Comparison of ENCODE assay signal across 8 cellular contexts in the genomic region with DNA sequence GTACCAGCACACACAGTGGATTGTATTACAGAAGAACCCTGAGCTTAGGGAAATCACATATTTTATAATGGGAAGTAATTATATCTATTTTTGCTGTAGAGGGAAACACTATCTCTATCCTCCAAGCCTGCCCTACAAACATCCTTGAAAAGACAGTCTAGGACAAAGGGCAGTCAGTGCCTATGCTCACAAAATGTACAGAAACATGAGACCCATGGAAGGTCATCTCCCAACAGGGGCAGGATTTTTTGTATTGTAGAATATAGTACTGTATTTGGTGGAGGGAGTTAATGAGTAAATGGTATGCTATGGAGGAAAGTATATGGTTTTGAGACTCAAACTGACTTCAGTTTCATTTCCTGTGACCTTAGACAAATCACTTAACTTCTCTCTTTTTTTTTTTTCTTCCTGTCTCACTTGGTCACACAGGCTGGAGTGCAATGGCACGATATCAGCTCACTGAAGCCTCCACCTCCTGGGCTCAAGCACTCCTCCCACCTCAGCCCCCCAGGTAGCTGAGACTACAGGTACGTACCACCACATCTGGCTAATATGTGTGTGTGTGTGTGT. TPM values are rescaled to one million over a fixed set of nuclear protein-coding genes. Genes with fewer than 3 reads are reported as not detected.
DNase-seq lines count a peak whose midpoint lies in the region; ATAC-seq and TF ChIP-seq lines count a peak whose summit lies in the region.

No MANE protein-coding gene starts in this region.

- POLR2A ChIA-PET in activated CD4-positive, alpha-beta memory T cell treated with anti-CD3 and anti-CD28 coated beads, Interleukin-2, amount 10 ng/mL, durations not matched to agents 7 days and 5 days (lab: Charles Lee) = no interaction called here

- H3K4me1 Mint-ChIP-seq in activated CD4-positive, alpha-beta memory T cell treated with anti-CD3 and anti-CD28 coated beads, Interleukin-2, amount 10 ng/mL, durations not matched to agents 7 days and 5 days = peaks cover 39% of the 10 kb centered on the region
- peaks cover 4% of the 10 kb centered on the region for H3K4me1 Mint-ChIP-seq in nephron progenitor cell

- ATAC-seq in GM18498 (IDR thresholded peaks at IDR 0.05; ENCODE audit: unreplicated experiment) (peak; percentile 85), GM21360 (IDR thresholded peaks at IDR 0.05; ENCODE audit: unreplicated experiment) (peak; percentile 80), HG03159 (IDR thresholded peaks at IDR 0.05; ENCODE audit: unreplicated experiment) (peak; percentile 90), right cardiac atrium (no peak)

- H3K4me3 ChIP-seq in right cardiac atrium (ENCODE audit: low read length) = no peak overlapping the region

- no peaks in the 10 kb centered on the region for H3K9me3 ChIP-seq in right cardiac atrium (ENCODE audit: control insufficient read depth, low read length)

- CTCF ChIA-PET in activated CD4-positive, alpha-beta memory T cell treated with anti-CD3 and anti-CD28 coated beads, Interleukin-2, amount 10 ng/mL, durations not matched to agents 7 days and 5 days (lab: Charles Lee) = interaction anchor here (0.8 to 1.3 kb wide), 2 partner anchors 21 to 71 kb away, joined by 3 to 4 read pairs; no protein-coding TSS in a partner anchor

- H3K4me3 Mint-ChIP-seq in activated CD4-positive, alpha-beta memory T cell treated with anti-CD3 and anti-CD28 coated beads, Interleukin-2, amount 10 ng/mL, durations not matched to agents 7 days and 5 days = no peak overlapping the region
- no peak overlapping the region for H3K4me3 Mint-ChIP-seq in nephron progenitor cell

- H3K4me1 ChIP-seq in right cardiac atrium (ENCODE audit: control insufficient read depth, insufficient read depth, low read length) = no peaks in the 10 kb centered on the region

- TF ChIP-seq CTCF in nephron progenitor cell (IDR thresholded peaks at IDR 0.05) = no peak

- intact Hi-C loops in right cardiac atrium (cut with DNase I) = no loop called here

- 70% methylated on average over 2 of the region's 2 CpGs for WGBS in right cardiac atrium

- peaks cover 4% of the 10 kb centered on the region for H3K36me3 Mint-ChIP-seq in activated CD4-positive, alpha-beta memory T cell treated with anti-CD3 and anti-CD28 coated beads, Interleukin-2, amount 10 ng/mL, durations not matched to agents 7 days and 5 days (ENCODE audit: low read depth)
- no peaks in the 10 kb centered on the region for H3K36me3 Mint-ChIP-seq in nephron progenitor cell (ENCODE audit: low read depth)

- H3K27ac ChIP-seq in right cardiac atrium (ENCODE audit: low read length) = no peak overlapping the region

- peak overlapping the region; percentile 65 for H3K27ac Mint-ChIP-seq in activated CD4-positive, alpha-beta memory T cell treated with anti-CD3 and anti-CD28 coated beads, Interleukin-2, amount 10 ng/mL, durations not matched to agents 7 days and 5 days
- no peak overlapping the region for H3K27ac Mint-ChIP-seq in nephron progenitor cell

- no peaks in the 10 kb centered on the region for H3K9me3 Mint-ChIP-seq in activated CD4-positive, alpha-beta memory T cell treated with anti-CD3 and anti-CD28 coated beads, Interleukin-2, amount 10 ng/mL, durations not matched to agents 7 days and 5 days
- no peaks in the 10 kb centered on the region for H3K9me3 Mint-ChIP-seq in nephron progenitor cell

- no peaks in the 10 kb centered on the region for H3K27me3 ChIP-seq in right cardiac atrium (ENCODE audit: control insufficient read depth, insufficient read depth)

- no peak for DNase-seq in activated CD4-positive, alpha-beta memory T cell treated with anti-CD3 and anti-CD28 coated beads, Interleukin-2, amount 10 ng/mL, durations not matched to agents 7 days and 5 days
- no peak for DNase-seq in NCI-H2029 (lab: John Stamatoyannopoulos, UW)
- no peak for DNase-seq in NCI-H2107 treated with DMSO at 0.1 percent for 48 hours (lab: John Stamatoyannopoulos, UW; ENCODE audit: unreplicated experiment)
- DNase-seq in nephron progenitor cell = no peak
- no peak for DNase-seq in right cardiac atrium

- H3K27me3 Mint-ChIP-seq in activated CD4-positive, alpha-beta memory T cell treated with anti-CD3 and anti-CD28 coated beads, Interleukin-2, amount 10 ng/mL, durations not matched to agents 7 days and 5 days = no peaks in the 10 kb centered on the region
- H3K27me3 Mint-ChIP-seq in nephron progenitor cell (ENCODE audit: low read depth, poor library complexity) = peaks cover 9% of the 10 kb centered on the region

RNA-seq across cellular contexts. Expression of gene RAB14, which starts 5.8 kb away (rescaled TPM):
- 10 to 100 TPM; 65.8 to 68.1 TPM for total RNA-seq in activated CD4-positive, alpha-beta memory T cell treated with anti-CD3 and anti-CD28 coated beads, Interleukin-2, amount 10 ng/mL, durations not matched to agents 7 days and 5 days
- 10 to 100 TPM; 45.3 to 57.3 (median 48.2) TPM for total RNA-seq in right cardiac atrium
- 22.9 TPM for polyA plus RNA-seq in right cardiac atrium

Comparison
In these comparisons a context has a peak if more than half of its experiments do, and no peak if none do; other contexts are left out.
1. ATAC-seq: peak in GM18498 (single experiment), GM21360 (single experiment) and HG03159 (single experiment); none in right cardiac atrium (0 of 2).